Comparison of ENCODE assay signal across 11 cellular contexts in genomic region chr17:29195465-29196081, GRCh38. TPM values are rescaled to one million over a fixed set of nuclear protein-coding genes. Genes with fewer than 3 reads are reported as not detected.
DNase-seq lines count a peak whose midpoint lies in the region; ATAC-seq, FAIRE-seq and TF ChIP-seq lines count a peak whose summit lies in the region.
"Had no signal": no experiment of that assay in that cellular context is flagged by ENCODE, and none has a peak within 500 bp of the region (broad histone marks: within the 10 kb centered on the region; RNA-seq: fewer than 3 reads in every experiment).

No MANE protein-coding gene starts in this region.

- peak overlapping the region; percentile 76 for H3K4me2 ChIP-seq in BLaER1

- DNase-seq in Peyer's patch (peak in 2 of 3 donors; percentile 49 to 52), germinal center (ENCODE audit: low spot score) (peak; percentile 70), brain microvascular endothelial cell (no peak), activated T-cell treated with anti-CD3 and anti-CD28 coated beads for 4 hours (no peak), HTR-8/SVneo (ENCODE audit: insufficient read length, low spot score) (no peak)
- DNase-seq: NCI-H2171 treated with DMSO at 0.1 percent for 48 hours, ovary had no signal

- peak overlapping the region; percentile 50 for H3K27ac ChIP-seq in BLaER1
- H3K27ac ChIP-seq in Peyer's patch = peak overlapping the region in 2 of 4 donors; percentile 23 to 42
- H3K27ac ChIP-seq in brain microvascular endothelial cell = no peak overlapping the region
- H3K27ac ChIP-seq: ovary had no signal

- H3K4me3 ChIP-seq in BLaER1 (no peak overlapping the region; the same call in 1 of the 2 replicates), Peyer's patch (peak overlapping the region in 1 of 4 donors; percentile 4), brain microvascular endothelial cell (ENCODE audit: low read depth, low read length) (no peak overlapping the region)
- H3K4me3 ChIP-seq: ovary had no signal

- H3K27me3 ChIP-seq in BLaER1 = no peaks in the 10 kb centered on the region
- no peaks in the 10 kb centered on the region for H3K27me3 ChIP-seq in Peyer's patch
- H3K27me3 ChIP-seq in brain microvascular endothelial cell (replicated peaks) = no peaks in the 10 kb centered on the region
- H3K27me3 ChIP-seq: ovary had no signal

- no peak for FAIRE-seq in HTR-8/SVneo (lab: Jason Lieb, UNC)

- H3K9ac ChIP-seq in BLaER1 = peak overlapping the region; percentile 49

- ATAC-seq in GM19395 (IDR thresholded peaks at IDR 0.05; ENCODE audit: unreplicated experiment) (peak; percentile 49), GM21717 (IDR thresholded peaks at IDR 0.05; ENCODE audit: unreplicated experiment) (no peak)

- TF ChIP-seq CTCF in Peyer's patch (IDR thresholded peaks at IDR 0.05) (no peak), brain microvascular endothelial cell (IDR thresholded peaks at IDR 0.05; ENCODE audit: low read depth, low read length, missing control alignments) (no peak)

- in situ Hi-C loops in brain microvascular endothelial cell (cut with HindIII; ENCODE audit: low pct_ligation_motif_present, low sequenced_read_pairs) = no loop called here

- H3K36me3 ChIP-seq in BLaER1 (no peaks in the 10 kb centered on the region), Peyer's patch (no peaks in the 10 kb centered on the region), brain microvascular endothelial cell (replicated peaks) (no peaks in the 10 kb centered on the region)
- H3K36me3 ChIP-seq: ovary had no signal

- no peaks in the 10 kb centered on the region for H4K20me1 ChIP-seq in BLaER1

- no peak for TF ChIP-seq POLR2A in Peyer's patch (IDR thresholded peaks at IDR 0.05)

- H3K4me1 ChIP-seq in BLaER1 = peaks cover 19% of the 10 kb centered on the region
- no peaks in the 10 kb centered on the region for H3K4me1 ChIP-seq in Peyer's patch

- H3K9me3 ChIP-seq in BLaER1 = no peaks in the 10 kb centered on the region
- no peaks in the 10 kb centered on the region for H3K9me3 ChIP-seq in Peyer's patch
- H3K9me3 ChIP-seq: ovary had no signal

RNA-seq across cellular contexts. Expression of gene MYO18A, which starts 15.4 kb away (rescaled TPM):
- total RNA-seq in Peyer's patch = 100 to 1,000 TPM; 104 to 359 (median 188) TPM

RNA-seq across cellular contexts. Expression of gene CRYBA1, which starts 51.1 kb away (rescaled TPM):
- not detected for total RNA-seq in Peyer's patch
- total RNA-seq: activated T-helper 2 cell treated with anti-CD3 and anti-CD28 coated beads, Interferon-gamma antibody, Interleukin-2, Interleukin-4, amounts not matched to agents 10 μg/mL and 5 μg/mL and 100 μg/mL, durations not matched to agents 14 hours and 24 hours and 36 hours; ovary had no signal

Comparison
In these comparisons a context has a peak if more than half of its experiments do, and no peak if none do; other contexts are left out.
1. DNase-seq: peak in Peyer's patch (2 of 3) and germinal center (single experiment); none in brain microvascular endothelial cell (single experiment), activated T-cell treated with anti-CD3 and anti-CD28 coated beads for 4 hours (single experiment) and HTR-8/SVneo (single experiment).